Comparison of ENCODE assay signal across 1 cellular context in genomic region chr6:3383525-3383924, GRCh38.
TF ChIP-seq lines count a peak whose summit lies in the region.

No MANE protein-coding gene starts in this region.

TF ChIP-seq in HepG2, 621 proteins besides CTCF, POLR2A, EP300 and RAD21 (continued from another document and continues in another):
- TF ChIP-seq, protein P1, sequence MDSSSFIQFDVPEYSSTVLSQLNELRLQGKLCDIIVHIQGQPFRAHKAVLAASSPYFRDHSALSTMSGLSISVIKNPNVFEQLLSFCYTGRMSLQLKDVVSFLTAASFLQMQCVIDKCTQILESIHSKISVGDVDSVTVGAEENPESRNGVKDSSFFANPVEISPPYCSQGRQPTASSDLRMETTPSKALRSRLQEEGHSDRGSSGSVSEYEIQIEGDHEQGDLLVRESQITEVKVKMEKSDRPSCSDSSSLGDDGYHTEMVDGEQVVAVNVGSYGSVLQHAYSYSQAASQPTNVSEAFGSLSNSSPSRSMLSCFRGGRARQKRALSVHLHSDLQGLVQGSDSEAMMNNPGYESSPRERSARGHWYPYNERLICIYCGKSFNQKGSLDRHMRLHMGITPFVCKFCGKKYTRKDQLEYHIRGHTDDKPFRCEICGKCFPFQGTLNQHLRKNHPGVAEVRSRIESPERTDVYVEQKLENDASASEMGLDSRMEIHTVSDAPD (CRISPR knock-in tag; IDR thresholded peaks at IDR 0.05) = no peak
- TF ChIP-seq CBFB (CRISPR knock-in tag; IDR thresholded peaks at IDR 0.05) = no peak
- no peak for TF ChIP-seq ZNF383 (CRISPR knock-in tag; IDR thresholded peaks at IDR 0.05; ENCODE audit: borderline replicate concordance)
- TF ChIP-seq ZFP41 (CRISPR knock-in tag; IDR thresholded peaks at IDR 0.05; ENCODE audit: borderline replicate concordance) = no peak
- no peak for TF ChIP-seq ZNF777 (CRISPR knock-in tag; IDR thresholded peaks at IDR 0.05)
- TF ChIP-seq NCOR1 (IDR thresholded peaks at IDR 0.05; ENCODE audit: borderline replicate concordance, low read length) = peak; percentile 40; the same call in 1 of the 2 replicates
- TF ChIP-seq, protein P2, sequence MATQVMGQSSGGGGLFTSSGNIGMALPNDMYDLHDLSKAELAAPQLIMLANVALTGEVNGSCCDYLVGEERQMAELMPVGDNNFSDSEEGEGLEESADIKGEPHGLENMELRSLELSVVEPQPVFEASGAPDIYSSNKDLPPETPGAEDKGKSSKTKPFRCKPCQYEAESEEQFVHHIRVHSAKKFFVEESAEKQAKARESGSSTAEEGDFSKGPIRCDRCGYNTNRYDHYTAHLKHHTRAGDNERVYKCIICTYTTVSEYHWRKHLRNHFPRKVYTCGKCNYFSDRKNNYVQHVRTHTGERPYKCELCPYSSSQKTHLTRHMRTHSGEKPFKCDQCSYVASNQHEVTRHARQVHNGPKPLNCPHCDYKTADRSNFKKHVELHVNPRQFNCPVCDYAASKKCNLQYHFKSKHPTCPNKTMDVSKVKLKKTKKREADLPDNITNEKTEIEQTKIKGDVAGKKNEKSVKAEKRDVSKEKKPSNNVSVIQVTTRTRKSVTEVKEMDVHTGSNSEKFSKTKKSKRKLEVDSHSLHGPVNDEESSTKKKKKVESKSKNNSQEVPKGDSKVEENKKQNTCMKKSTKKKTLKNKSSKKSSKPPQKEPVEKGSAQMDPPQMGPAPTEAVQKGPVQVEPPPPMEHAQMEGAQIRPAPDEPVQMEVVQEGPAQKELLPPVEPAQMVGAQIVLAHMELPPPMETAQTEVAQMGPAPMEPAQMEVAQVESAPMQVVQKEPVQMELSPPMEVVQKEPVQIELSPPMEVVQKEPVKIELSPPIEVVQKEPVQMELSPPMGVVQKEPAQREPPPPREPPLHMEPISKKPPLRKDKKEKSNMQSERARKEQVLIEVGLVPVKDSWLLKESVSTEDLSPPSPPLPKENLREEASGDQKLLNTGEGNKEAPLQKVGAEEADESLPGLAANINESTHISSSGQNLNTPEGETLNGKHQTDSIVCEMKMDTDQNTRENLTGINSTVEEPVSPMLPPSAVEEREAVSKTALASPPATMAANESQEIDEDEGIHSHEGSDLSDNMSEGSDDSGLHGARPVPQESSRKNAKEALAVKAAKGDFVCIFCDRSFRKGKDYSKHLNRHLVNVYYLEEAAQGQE (IDR thresholded peaks at IDR 0.05; ENCODE audit: borderline replicate concordance in 1 of 2, low read depth in 1 of 2, low read length in 2 of 2) = no peak; a peak in 1 of 4 replicates
- no peak for TF ChIP-seq NAIF1 (CRISPR knock-in tag; IDR thresholded peaks at IDR 0.05; ENCODE audit: borderline replicate concordance)
- no peak for TF ChIP-seq DNMT1 (CRISPR knock-in tag; IDR thresholded peaks at IDR 0.05)
- no peak for TF ChIP-seq AGO2 (optimal IDR thresholded peaks at IDR 0.05; ENCODE audit: low read depth, low read length)
- TF ChIP-seq, protein P3, sequence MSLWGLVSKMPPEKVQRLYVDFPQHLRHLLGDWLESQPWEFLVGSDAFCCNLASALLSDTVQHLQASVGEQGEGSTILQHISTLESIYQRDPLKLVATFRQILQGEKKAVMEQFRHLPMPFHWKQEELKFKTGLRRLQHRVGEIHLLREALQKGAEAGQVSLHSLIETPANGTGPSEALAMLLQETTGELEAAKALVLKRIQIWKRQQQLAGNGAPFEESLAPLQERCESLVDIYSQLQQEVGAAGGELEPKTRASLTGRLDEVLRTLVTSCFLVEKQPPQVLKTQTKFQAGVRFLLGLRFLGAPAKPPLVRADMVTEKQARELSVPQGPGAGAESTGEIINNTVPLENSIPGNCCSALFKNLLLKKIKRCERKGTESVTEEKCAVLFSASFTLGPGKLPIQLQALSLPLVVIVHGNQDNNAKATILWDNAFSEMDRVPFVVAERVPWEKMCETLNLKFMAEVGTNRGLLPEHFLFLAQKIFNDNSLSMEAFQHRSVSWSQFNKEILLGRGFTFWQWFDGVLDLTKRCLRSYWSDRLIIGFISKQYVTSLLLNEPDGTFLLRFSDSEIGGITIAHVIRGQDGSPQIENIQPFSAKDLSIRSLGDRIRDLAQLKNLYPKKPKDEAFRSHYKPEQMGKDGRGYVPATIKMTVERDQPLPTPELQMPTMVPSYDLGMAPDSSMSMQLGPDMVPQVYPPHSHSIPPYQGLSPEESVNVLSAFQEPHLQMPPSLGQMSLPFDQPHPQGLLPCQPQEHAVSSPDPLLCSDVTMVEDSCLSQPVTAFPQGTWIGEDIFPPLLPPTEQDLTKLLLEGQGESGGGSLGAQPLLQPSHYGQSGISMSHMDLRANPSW (CRISPR knock-in tag; IDR thresholded peaks at IDR 0.05; ENCODE audit: borderline replicate concordance) = no peak
- no peak for TF ChIP-seq HHEX (CRISPR knock-in tag; IDR thresholded peaks at IDR 0.05)
- no peak for TF ChIP-seq U2AF2 (IDR thresholded peaks at IDR 0.05; ENCODE audit: low read depth, low read length)
- TF ChIP-seq RARA (CRISPR knock-in tag; IDR thresholded peaks at IDR 0.05) = peak; percentile 80
- TF ChIP-seq, protein P4, sequence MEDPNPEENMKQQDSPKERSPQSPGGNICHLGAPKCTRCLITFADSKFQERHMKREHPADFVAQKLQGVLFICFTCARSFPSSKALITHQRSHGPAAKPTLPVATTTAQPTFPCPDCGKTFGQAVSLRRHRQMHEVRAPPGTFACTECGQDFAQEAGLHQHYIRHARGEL (CRISPR knock-in tag; IDR thresholded peaks at IDR 0.05) = no peak
- no peak for TF ChIP-seq ZBTB7A (CRISPR knock-in tag; IDR thresholded peaks at IDR 0.05)
- TF ChIP-seq SP1 (IDR thresholded peaks at IDR 0.05) = no peak
- TF ChIP-seq SP1 (CRISPR knock-in tag; IDR thresholded peaks at IDR 0.05) = no peak
- TF ChIP-seq ZNF350 (CRISPR knock-in tag; IDR thresholded peaks at IDR 0.05; ENCODE audit: borderline replicate concordance, low read depth) = 0 out of 2 replicates have a peak, but pooled peaks have one; percentile 45
- no peak for TF ChIP-seq PHB2 (IDR thresholded peaks at IDR 0.05; ENCODE audit: partially characterized antibody)
- TF ChIP-seq ZKSCAN1 (IDR thresholded peaks at IDR 0.05; ENCODE audit: low read length) = peak; percentile 98
- TF ChIP-seq SP140L (CRISPR knock-in tag; IDR thresholded peaks at IDR 0.05; ENCODE audit: borderline replicate concordance) = no peak
- TF ChIP-seq LCORL (IDR thresholded peaks at IDR 0.05) = no peak
- TF ChIP-seq LCORL (CRISPR knock-in tag; IDR thresholded peaks at IDR 0.05) = 0 out of 2 replicates have a peak, but pooled peaks have one; percentile 22
- no peak for TF ChIP-seq SETDB1 (CRISPR knock-in tag; IDR thresholded peaks at IDR 0.05; ENCODE audit: borderline replicate concordance)
- TF ChIP-seq FOXK1 (CRISPR knock-in tag; IDR thresholded peaks at IDR 0.05; ENCODE audit: borderline replicate concordance, low read depth) = 0 out of 2 replicates have a peak, but pooled peaks have one; percentile 25
- TF ChIP-seq SYNCRIP (IDR thresholded peaks at IDR 0.05; ENCODE audit: insufficient read depth, low read depth, low read length) = no peak
- TF ChIP-seq ZNF232 (CRISPR knock-in tag; IDR thresholded peaks at IDR 0.05; ENCODE audit: borderline replicate concordance) = no peak
- TF ChIP-seq SATB2 (CRISPR knock-in tag; IDR thresholded peaks at IDR 0.05) = no peak
- TF ChIP-seq TRIM24 (CRISPR knock-in tag; IDR thresholded peaks at IDR 0.05) = no peak
- TF ChIP-seq, protein P5, sequence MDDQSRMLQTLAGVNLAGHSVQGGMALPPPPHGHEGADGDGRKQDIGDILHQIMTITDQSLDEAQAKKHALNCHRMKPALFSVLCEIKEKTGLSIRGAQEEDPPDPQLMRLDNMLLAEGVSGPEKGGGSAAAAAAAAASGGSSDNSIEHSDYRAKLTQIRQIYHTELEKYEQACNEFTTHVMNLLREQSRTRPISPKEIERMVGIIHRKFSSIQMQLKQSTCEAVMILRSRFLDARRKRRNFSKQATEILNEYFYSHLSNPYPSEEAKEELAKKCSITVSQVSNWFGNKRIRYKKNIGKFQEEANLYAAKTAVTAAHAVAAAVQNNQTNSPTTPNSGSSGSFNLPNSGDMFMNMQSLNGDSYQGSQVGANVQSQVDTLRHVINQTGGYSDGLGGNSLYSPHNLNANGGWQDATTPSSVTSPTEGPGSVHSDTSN (CRISPR knock-in tag; IDR thresholded peaks at IDR 0.05; ENCODE audit: borderline replicate concordance) = no peak
- TF ChIP-seq REPIN1 (CRISPR knock-in tag; IDR thresholded peaks at IDR 0.05; ENCODE audit: borderline replicate concordance, low read depth) = no peak
- no peak for TF ChIP-seq SRSF9 (IDR thresholded peaks at IDR 0.05; ENCODE audit: borderline replicate concordance, insufficient read depth, low read depth, low read length, poor library complexity, severe bottlenecking)
- TF ChIP-seq NR2F6 (IDR thresholded peaks at IDR 0.05) = peak; percentile 30; the same call in 1 of the 2 replicates
- no peak for TF ChIP-seq NR2F6 (CRISPR knock-in tag; IDR thresholded peaks at IDR 0.05)
- no peak for TF ChIP-seq ZNF616 (CRISPR knock-in tag; IDR thresholded peaks at IDR 0.05; ENCODE audit: low read depth)
- peak; percentile 33; the same call in 1 of the 2 replicates for TF ChIP-seq MXD3 (CRISPR knock-in tag; IDR thresholded peaks at IDR 0.05)
- no peak for TF ChIP-seq HMGA1 (CRISPR knock-in tag; conservative IDR thresholded peaks at IDR 0.05)
- TF ChIP-seq SRY (CRISPR knock-in tag; IDR thresholded peaks at IDR 0.05) = no peak
- TF ChIP-seq NFE2L1 (CRISPR knock-in tag; IDR thresholded peaks at IDR 0.05; ENCODE audit: borderline replicate concordance) = no peak
- no peak for TF ChIP-seq ZNF136 (CRISPR knock-in tag; IDR thresholded peaks at IDR 0.05; ENCODE audit: low read depth)
- TF ChIP-seq, protein P6, sequence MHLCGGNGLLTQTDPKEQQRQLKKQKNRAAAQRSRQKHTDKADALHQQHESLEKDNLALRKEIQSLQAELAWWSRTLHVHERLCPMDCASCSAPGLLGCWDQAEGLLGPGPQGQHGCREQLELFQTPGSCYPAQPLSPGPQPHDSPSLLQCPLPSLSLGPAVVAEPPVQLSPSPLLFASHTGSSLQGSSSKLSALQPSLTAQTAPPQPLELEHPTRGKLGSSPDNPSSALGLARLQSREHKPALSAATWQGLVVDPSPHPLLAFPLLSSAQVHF (CRISPR knock-in tag; IDR thresholded peaks at IDR 0.05) = no peak
- no peak for TF ChIP-seq HOXA7 (CRISPR knock-in tag; IDR thresholded peaks at IDR 0.05)
- no peak for TF ChIP-seq SKIL (CRISPR knock-in tag; IDR thresholded peaks at IDR 0.05; ENCODE audit: borderline replicate concordance)
- TF ChIP-seq ZBTB21 (CRISPR knock-in tag; IDR thresholded peaks at IDR 0.05) = no peak
- TF ChIP-seq SP2 (CRISPR knock-in tag; IDR thresholded peaks at IDR 0.05) = no peak
- TF ChIP-seq, protein P7, sequence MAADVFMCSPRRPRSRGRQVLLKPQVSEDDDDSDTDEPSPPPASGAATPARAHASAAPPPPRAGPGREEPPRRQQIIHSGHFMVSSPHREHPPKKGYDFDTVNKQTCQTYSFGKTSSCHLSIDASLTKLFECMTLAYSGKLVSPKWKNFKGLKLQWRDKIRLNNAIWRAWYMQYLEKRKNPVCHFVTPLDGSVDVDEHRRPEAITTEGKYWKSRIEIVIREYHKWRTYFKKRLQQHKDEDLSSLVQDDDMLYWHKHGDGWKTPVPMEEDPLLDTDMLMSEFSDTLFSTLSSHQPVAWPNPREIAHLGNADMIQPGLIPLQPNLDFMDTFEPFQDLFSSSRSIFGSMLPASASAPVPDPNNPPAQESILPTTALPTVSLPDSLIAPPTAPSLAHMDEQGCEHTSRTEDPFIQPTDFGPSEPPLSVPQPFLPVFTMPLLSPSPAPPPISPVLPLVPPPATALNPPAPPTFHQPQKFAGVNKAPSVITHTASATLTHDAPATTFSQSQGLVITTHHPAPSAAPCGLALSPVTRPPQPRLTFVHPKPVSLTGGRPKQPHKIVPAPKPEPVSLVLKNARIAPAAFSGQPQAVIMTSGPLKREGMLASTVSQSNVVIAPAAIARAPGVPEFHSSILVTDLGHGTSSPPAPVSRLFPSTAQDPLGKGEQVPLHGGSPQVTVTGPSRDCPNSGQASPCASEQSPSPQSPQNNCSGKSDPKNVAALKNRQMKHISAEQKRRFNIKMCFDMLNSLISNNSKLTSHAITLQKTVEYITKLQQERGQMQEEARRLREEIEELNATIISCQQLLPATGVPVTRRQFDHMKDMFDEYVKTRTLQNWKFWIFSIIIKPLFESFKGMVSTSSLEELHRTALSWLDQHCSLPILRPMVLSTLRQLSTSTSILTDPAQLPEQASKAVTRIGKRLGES (CRISPR knock-in tag; IDR thresholded peaks at IDR 0.05; ENCODE audit: borderline replicate concordance) = no peak
- TF ChIP-seq MAF1 (CRISPR knock-in tag; IDR thresholded peaks at IDR 0.05; ENCODE audit: borderline replicate concordance) = no peak
- TF ChIP-seq ZBTB33 (CRISPR knock-in tag; IDR thresholded peaks at IDR 0.05) = peak; percentile 67
- no peak for TF ChIP-seq CAMTA2 (CRISPR knock-in tag; IDR thresholded peaks at IDR 0.05; ENCODE audit: borderline replicate concordance)
- no peak for TF ChIP-seq ZNF292 (CRISPR knock-in tag; IDR thresholded peaks at IDR 0.05; ENCODE audit: borderline replicate concordance, low read depth)
- no peak for TF ChIP-seq XRCC5 (optimal IDR thresholded peaks at IDR 0.05; ENCODE audit: low read length)
- TF ChIP-seq MLLT10 (CRISPR knock-in tag; IDR thresholded peaks at IDR 0.05) = no peak
- no peak for TF ChIP-seq ATF1 (CRISPR knock-in tag; IDR thresholded peaks at IDR 0.05)
- no peak for TF ChIP-seq KDM5A (IDR thresholded peaks at IDR 0.05; ENCODE audit: borderline replicate concordance, low read length)
